Comparison of ENCODE assay signal across 8 cellular contexts in the genomic region with DNA sequence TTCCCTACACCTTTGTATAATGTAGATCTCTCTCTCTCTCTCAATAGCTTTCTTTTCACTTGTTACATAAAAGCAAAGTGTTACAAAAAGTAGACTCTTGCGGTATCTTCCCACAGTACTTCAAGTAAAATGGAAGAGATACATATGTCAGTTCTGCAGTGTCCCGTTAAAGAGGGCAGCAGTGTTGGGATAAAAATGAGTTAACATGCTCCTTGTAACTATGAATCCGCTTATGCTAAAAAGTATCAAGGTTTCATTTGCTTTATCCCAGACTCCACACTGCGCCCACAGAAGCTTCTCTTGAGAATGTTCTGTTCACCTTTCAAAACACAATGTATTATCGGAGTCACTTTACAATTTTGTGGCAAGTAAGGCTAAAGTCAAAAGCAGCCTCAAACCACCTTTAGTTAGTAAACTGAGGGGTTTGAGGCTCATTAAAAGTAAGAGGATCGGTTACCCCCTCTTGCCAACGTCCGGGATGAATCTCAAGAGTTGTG. TPM values are rescaled to one million over a fixed set of nuclear protein-coding genes. Genes with fewer than 3 reads are reported as not detected.
DNase-seq lines count a peak whose midpoint lies in the region; FAIRE-seq and TF ChIP-seq lines count a peak whose summit lies in the region.

No MANE protein-coding gene starts in this region.

- H4K20me1 ChIP-seq in keratinocyte (ENCODE audit: control insufficient read depth, extremely low read depth, insufficient read depth, low read length), result no peaks in the 10 kb centered on the region

- H3K4me1 ChIP-seq in keratinocyte (ENCODE audit: control insufficient read depth, extremely low read depth, insufficient read depth, low read length) (peaks cover 11% of the 10 kb centered on the region), subcutaneous abdominal adipose tissue (ENCODE audit: control insufficient read depth in 5 of 5, insufficient read depth in 5 of 5, low read length in 5 of 5) (peaks cover 0 to 25% (median 18%) of the 10 kb centered on the region in 5 donors)

- no peak for TF ChIP-seq CTCF in keratinocyte (optimal IDR thresholded peaks at IDR 0.05 in 1 of 3, IDR thresholded peaks at IDR 0.05 in 1 of 3, conservative IDR thresholded peaks at IDR 0.05 in 1 of 3; ENCODE audit: extremely low read depth in 1 of 3, insufficient read depth in 2 of 3, low read length in 3 of 3)

- H3K9me3 Mint-ChIP-seq in activated naive CD4-positive, alpha-beta T cell treated with anti-CD3 and anti-CD28 coated beads, Interleukin-2, amount 10 ng/mL, durations not matched to agents 7 days and 5 days, result no peaks in the 10 kb centered on the region

- no peaks in the 10 kb centered on the region for H3K27me3 ChIP-seq in keratinocyte (ENCODE audit: control insufficient read depth, extremely low read depth, insufficient read depth, low read length)
- no peaks in the 10 kb centered on the region for H3K27me3 ChIP-seq in subcutaneous abdominal adipose tissue (ENCODE audit: control insufficient read depth in 5 of 5, insufficient read depth in 4 of 5, low read length in 5 of 5)

- H3K27ac ChIP-seq in angular gyrus (ENCODE audit: low read depth, low read length) (peak overlapping the region; percentile 77), keratinocyte (ENCODE audit: control insufficient read depth, insufficient read depth, low read length) (peak overlapping the region; percentile 75), subcutaneous abdominal adipose tissue (ENCODE audit: low read depth, low read length) (peak overlapping the region; percentile 94)

- H3K4me2 ChIP-seq in keratinocyte (ENCODE audit: control insufficient read depth, extremely low read depth, insufficient read depth, low read depth, low read length), result peak overlapping the region; percentile 99

- H3K9ac ChIP-seq in keratinocyte (ENCODE audit: control insufficient read depth, extremely low read depth, insufficient read depth, low read length), result peak overlapping the region; percentile 86
- peak overlapping the region; percentile 90 to 93 (median 93) for H3K9ac ChIP-seq in subcutaneous abdominal adipose tissue (ENCODE audit: low read length in 5 of 5)

- H3K4me1 Mint-ChIP-seq in activated naive CD4-positive, alpha-beta T cell treated with anti-CD3 and anti-CD28 coated beads, Interleukin-2, amount 10 ng/mL, durations not matched to agents 7 days and 5 days, result peaks cover 32% of the 10 kb centered on the region

- peak; percentile 44 for FAIRE-seq in keratinocyte (lab: Jason Lieb, UNC)

- H3K9me1 ChIP-seq in keratinocyte (ENCODE audit: control insufficient read depth, extremely low read depth, insufficient read depth, low read length), result no peaks in the 10 kb centered on the region

- peak overlapping the region; percentile 79 for H2AFZ ChIP-seq in keratinocyte (ENCODE audit: control insufficient read depth, low read length)

- H3K27ac Mint-ChIP-seq in activated naive CD4-positive, alpha-beta T cell treated with anti-CD3 and anti-CD28 coated beads, Interleukin-2, amount 10 ng/mL, durations not matched to agents 7 days and 5 days, result peak overlapping the region; percentile 96

- H3K4me3 Mint-ChIP-seq in activated naive CD4-positive, alpha-beta T cell treated with anti-CD3 and anti-CD28 coated beads, Interleukin-2, amount 10 ng/mL, durations not matched to agents 7 days and 5 days, result peak overlapping the region; percentile 87

- peaks cover 5% of the 10 kb centered on the region for H3K27me3 Mint-ChIP-seq in activated naive CD4-positive, alpha-beta T cell treated with anti-CD3 and anti-CD28 coated beads, Interleukin-2, amount 10 ng/mL, durations not matched to agents 7 days and 5 days

- H3K36me3 ChIP-seq in keratinocyte (ENCODE audit: control insufficient read depth in 2 of 2, extremely low read depth in 1 of 2, insufficient read depth in 2 of 2, low read length in 2 of 2) (peaks cover 0 to 4% of the 10 kb centered on the region in 2 experiments), subcutaneous abdominal adipose tissue (ENCODE audit: control insufficient read depth in 5 of 5, insufficient read depth in 5 of 5, low read length in 5 of 5) (peaks cover 0 to 3% (median 0%) of the 10 kb centered on the region in 5 donors)

- no peak for DNase-seq in activated naive CD4-positive, alpha-beta T cell treated with anti-CD3 and anti-CD28 coated beads, Interleukin-2, amount 10 ng/mL, durations not matched to agents 7 days and 5 days
- DNase-seq in activated naive CD4-positive, alpha-beta T cell treated with Interleukin-2 at 50 U/mL for 16 hours, result no peak
- DNase-seq in HS-27A (ENCODE audit: low read depth) (peak; percentile 3), keratinocyte (ENCODE audit: low read depth, low spot score) (no peak), NCI-H1694 treated with DMSO at 0.1 percent for 48 hours (lab: John Stamatoyannopoulos, UW) (no peak)
- DNase-seq in NK-92 treated with Interleukin-12 subunit alpha and Interleukin-12 subunit beta, amount 100 ng/mL, for 24 hours (lab: John Stamatoyannopoulos, UW), result no peak

- dilution Hi-C loops in keratinocyte (cut with MboI; ENCODE audit: extremely low pct_ligation_motif_present, low sequenced_read_pairs), result no loop called here

- peaks cover 25% of the 10 kb centered on the region for H3K36me3 Mint-ChIP-seq in activated naive CD4-positive, alpha-beta T cell treated with anti-CD3 and anti-CD28 coated beads, Interleukin-2, amount 10 ng/mL, durations not matched to agents 7 days and 5 days

- H3K4me3 ChIP-seq in keratinocyte (ENCODE audit: control insufficient read depth in 2 of 3, extremely low read depth in 1 of 3, insufficient read depth in 2 of 3, low read depth in 1 of 3, low read length in 3 of 3) (peak overlapping the region; percentile 78 to 93 (median 82)), subcutaneous abdominal adipose tissue (ENCODE audit: low read depth in 1 of 5, low read length in 5 of 5) (peak overlapping the region; percentile 86 to 98 (median 94))

- H3K9me3 ChIP-seq in keratinocyte (ENCODE audit: control insufficient read depth, low read depth, low read length) (no peaks in the 10 kb centered on the region), subcutaneous abdominal adipose tissue (ENCODE audit: control insufficient read depth in 5 of 5, low read length in 5 of 5) (no peaks in the 10 kb centered on the region)

- CTCF ChIA-PET in activated naive CD4-positive, alpha-beta T cell treated with anti-CD3 and anti-CD28 coated beads, Interleukin-2, amount 10 ng/mL, durations not matched to agents 7 days and 5 days (lab: Charles Lee), result no interaction called here

- H3K79me2 ChIP-seq in keratinocyte (ENCODE audit: control insufficient read depth, insufficient read depth, low read length), result peaks cover 41% of the 10 kb centered on the region

RNA-seq across cellular contexts. Expression of a gene that starts 0.8 kb away (rescaled TPM):
- 10.4 to 15.5 TPM (median 11.5 TPM) in 3 replicates for polyA plus RNA-seq in keratinocyte
- 4.5 TPM for polyA plus RNA-seq in keratinocyte (2011; ENCODE audit: low read depth)
- 4.9 and 7.9 TPM in 2 replicates for polyA plus RNA-seq in keratinocyte (2011; cell fraction: cytosol; rRNA removed)
- 20.7 and 28.4 TPM in 2 replicates for polyA plus RNA-seq in keratinocyte (2011; cell fraction: nucleus; rRNA removed)
- polyA plus RNA-seq in keratinocyte (2012; ENCODE audit: low replicate concordance), result 6.8 and 13.8 TPM in 2 replicates
- 11.8 to 48.7 TPM (median 41.5 TPM) in 3 replicates for polyA minus RNA-seq in keratinocyte
- 15.0 TPM for polyA minus RNA-seq in keratinocyte (2011; cell fraction: cytosol; rRNA and poly(A)+ RNA removed)
- 33.1 and 53.0 TPM in 2 replicates for polyA minus RNA-seq in keratinocyte (2011; cell fraction: nucleus; rRNA and poly(A)+ RNA removed)
